Comparison of ENCODE assay signal across 8 cellular contexts in the genomic region with DNA sequence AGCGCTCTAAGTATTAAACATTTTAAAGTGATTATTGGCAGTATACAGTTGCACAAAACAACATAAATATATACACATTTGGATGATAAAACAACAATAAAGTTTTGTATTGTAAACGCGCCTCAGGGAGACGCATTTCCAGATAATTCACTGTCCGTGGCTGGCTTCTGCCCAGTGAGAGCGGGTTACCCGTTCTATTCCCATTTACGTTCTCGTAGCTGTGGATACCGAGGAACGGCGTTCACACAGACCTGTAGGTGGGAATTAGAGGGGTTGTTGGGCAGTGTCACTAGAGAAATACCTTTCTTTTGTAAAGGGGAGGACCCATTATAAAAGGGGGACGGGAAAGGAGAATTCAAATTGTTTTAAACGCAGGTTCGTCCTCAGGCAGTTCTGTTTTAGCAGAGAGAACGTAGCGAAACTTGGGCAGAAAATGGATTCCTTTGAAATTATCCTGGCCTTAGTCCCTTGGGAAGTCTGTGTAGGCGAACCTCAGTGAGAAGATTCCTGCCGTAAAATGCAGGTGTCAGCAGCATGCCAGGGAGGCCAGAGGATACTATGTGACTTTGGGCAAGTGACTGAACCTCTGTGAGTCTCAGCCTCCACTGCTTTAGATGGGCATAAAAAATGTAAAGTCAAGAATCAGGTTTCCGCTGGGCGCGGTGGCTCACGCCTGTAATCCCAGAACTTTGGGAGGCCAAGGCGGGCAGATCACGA. TPM values are rescaled to one million over a fixed set of nuclear protein-coding genes. Genes with fewer than 3 reads are reported as not detected.
DNase-seq lines count a peak whose midpoint lies in the region; ATAC-seq and TF ChIP-seq lines count a peak whose summit lies in the region.

No MANE protein-coding gene starts in this region.

- peaks cover 5% of the 10 kb centered on the region for H3K36me3 ChIP-seq in BJ (ENCODE audit: control insufficient read depth, insufficient read depth, low read length)

- TF ChIP-seq CTCF in BJ (IDR thresholded peaks at IDR 0.05; ENCODE audit: insufficient read depth, low read depth, low read length) = no peak

- POLR2A ChIA-PET in BJ (lab: Charles Lee) = no interaction called here

- H3K27ac Mint-ChIP-seq in naive B cell = peak overlapping the region; percentile 60 to 100 (median 96)

- H3K4me1 Mint-ChIP-seq in naive B cell = peaks cover 28 to 39% (median 39%) of the 10 kb centered on the region in 3 donors

- no peaks in the 10 kb centered on the region for H3K36me3 Mint-ChIP-seq in naive B cell

- H3K9me3 Mint-ChIP-seq in naive B cell = no peaks in the 10 kb centered on the region

- no peaks in the 10 kb centered on the region for H3K27me3 Mint-ChIP-seq in naive B cell

- peak overlapping the region; percentile 98 for H3K4me3 ChIP-seq in BJ (ENCODE audit: low read depth, low read length)

- DNase-seq in BJ (ENCODE audit: low read depth) (no peak), M059J (ENCODE audit: low read depth) (peak; percentile 28), dermis blood vessel endothelial cell (peak; percentile 50), naive B cell (no peak), NCI-H446 (lab: John Stamatoyannopoulos, UW) (no peak), DMS79 (lab: John Stamatoyannopoulos, UW) (no peak), NCI-H524 treated with DMSO at 0.1 percent for 48 hours (lab: John Stamatoyannopoulos, UW) (no peak)

- CTCF ChIA-PET in BJ (lab: Yijun Ruan, JAX) = no interaction called here

- ATAC-seq in naive B cell (ENCODE audit: low read depth in 2 of 2) (no peak), HG03159 (IDR thresholded peaks at IDR 0.05; ENCODE audit: unreplicated experiment) (no peak)

- peak overlapping the region; percentile 91 to 97 (median 94) for H3K4me3 Mint-ChIP-seq in naive B cell

- no peaks in the 10 kb centered on the region for H3K27me3 ChIP-seq in BJ (ENCODE audit: control insufficient read depth, insufficient read depth, low read length)

RNA-seq across cellular contexts. Expression of a gene that starts 0.8 kb away (rescaled TPM):
- 17.6 and 19.3 TPM in 2 replicates for polyA plus RNA-seq in BJ (2011; rRNA removed)
- polyA minus RNA-seq in BJ (2011; rRNA and poly(A)+ RNA removed) = 9.1 and 12.5 TPM in 2 replicates
- total RNA-seq in M059J (2014; rRNA removed; shearing (Covaris generic)) = 19.9 and 46.4 TPM in 2 replicates
- 19.3 and 26.7 TPM in 2 replicates for total RNA-seq in dermis blood vessel endothelial cell
- 10 to 100 TPM; 12.7 to 19.1 (median 16.3) TPM for polyA plus RNA-seq in naive B cell (ENCODE audit: low read depth in 6 of 6)

RNA-seq across cellular contexts. Expression of a gene that starts 36.5 kb away (rescaled TPM):
- polyA plus RNA-seq in BJ (2011; rRNA removed) (not detected in 2 replicates), naive B cell (ENCODE audit: low read depth in 6 of 6) (not detected)
- not detected in 2 replicates for polyA minus RNA-seq in BJ (2011; rRNA and poly(A)+ RNA removed)
- total RNA-seq in M059J (2014; rRNA removed; shearing (Covaris generic)) = not detected in 2 replicates
- not detected in 2 replicates for total RNA-seq in dermis blood vessel endothelial cell

RNA-seq across cellular contexts. Expression of a gene that starts 40.0 kb away (rescaled TPM):
- polyA plus RNA-seq in BJ (2011; rRNA removed) (5.4 and 6.7 TPM in 2 replicates), naive B cell (ENCODE audit: low read depth in 6 of 6) (1 to 10 TPM in 3 of 6 donors, under 1 TPM in 2, not detected in 1; 0.41 to 1.7 (median 1.2) TPM)
- 8.2 and 10.9 TPM in 2 replicates for polyA minus RNA-seq in BJ (2011; rRNA and poly(A)+ RNA removed)
- total RNA-seq in M059J (2014; rRNA removed; shearing (Covaris generic)) = 7.8 and 15.1 TPM in 2 replicates
- 13.8 and 16.5 TPM in 2 replicates for total RNA-seq in dermis blood vessel endothelial cell

RNA-seq across cellular contexts. Expression of a gene that starts 40.4 kb away (rescaled TPM):
- polyA plus RNA-seq in BJ (2011; rRNA removed) (319 and 478 TPM in 2 replicates), naive B cell (ENCODE audit: low read depth in 6 of 6) (100 to 1,000 TPM; 367 to 572 (median 436) TPM)
- 102 and 148 TPM in 2 replicates for polyA minus RNA-seq in BJ (2011; rRNA and poly(A)+ RNA removed)
- total RNA-seq in M059J (2014; rRNA removed; shearing (Covaris generic)) = 881 and 940 TPM in 2 replicates
- 450 and 557 TPM in 2 replicates for total RNA-seq in dermis blood vessel endothelial cell

RNA-seq across cellular contexts. Expression of a gene that starts 54.7 kb away (rescaled TPM):
- polyA plus RNA-seq in BJ (2011; rRNA removed) (15.9 and 20.5 TPM in 2 replicates), naive B cell (ENCODE audit: low read depth in 6 of 6) (10 to 100 TPM; 15.8 to 29.5 (median 17.7) TPM)
- polyA minus RNA-seq in BJ (2011; rRNA and poly(A)+ RNA removed) = 16.7 and 19.1 TPM in 2 replicates
- total RNA-seq in M059J (2014; rRNA removed; shearing (Covaris generic)) = 20.7 and 29.2 TPM in 2 replicates
- 28.9 and 35.7 TPM in 2 replicates for total RNA-seq in dermis blood vessel endothelial cell

Comparison
In these comparisons a context has a peak if more than half of its experiments do, and no peak if none do; other contexts are left out.
1. DNase-seq: peak in M059J (single experiment) and dermis blood vessel endothelial cell (single experiment); none in BJ (single experiment), naive B cell (single experiment), NCI-H446 (0 of 2), DMS79 (single experiment) and NCI-H524 treated with DMSO at 0.1 percent for 48 hours (single experiment).